In the genomic region with DNA sequence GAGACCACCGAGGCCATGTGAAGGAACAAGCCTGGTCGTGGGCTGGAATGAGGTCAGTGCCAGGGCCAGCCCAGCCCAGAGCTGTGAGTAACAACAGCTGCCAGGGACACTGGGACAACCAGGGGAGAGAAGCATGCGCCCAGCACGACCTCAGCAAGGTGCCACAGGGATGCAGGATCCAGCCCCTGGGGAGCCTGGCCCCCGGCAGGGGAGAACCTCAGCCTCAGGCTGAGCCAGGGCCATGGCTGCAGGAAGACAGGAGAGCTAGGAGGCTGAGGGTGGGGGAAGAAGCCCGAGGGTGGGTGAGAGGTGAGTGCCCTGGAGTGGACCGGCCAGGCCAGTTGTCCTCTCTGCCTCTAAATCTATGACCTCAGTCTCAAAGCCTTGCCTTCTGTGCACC, we compare ENCODE assay signal across 24 cellular contexts.
A peak's percentile ranks its signal among the peaks of the same experiment; 100 is the strongest.
DNase-seq lines count a peak whose midpoint lies in the region; FAIRE-seq and TF ChIP-seq lines count a peak whose summit lies in the region.
"Had no signal": no experiment of that assay in that cellular context is flagged by ENCODE, and none has a peak within 500 bp of the region (broad histone marks: within the 10 kb centered on the region; RNA-seq: fewer than 3 reads in every experiment).

No MANE protein-coding gene starts in this region.

- WGBS in H1 (ENCODE audit: extremely low coverage in 1 of 2, insufficient coverage in 1 of 2, insufficient read length in 1 of 2, insufficient replicate concordance in 2 of 2, low coverage in 1 of 2, low lambda C conversion rate in 2 of 2, missing lambda C conversion rate in 1 of 2), 2 experiments, result 82% methylated on average over 5 of the region's 7 CpGs; no CpG with 5 or more reads in 1 of the 2 experiments

- no peak for TF ChIP-seq POLR2A in H1 (IDR thresholded peaks at IDR 0.05; ENCODE audit: control extremely low read depth in 1 of 2, low read depth in 2 of 2, low read length in 2 of 2)

- in situ Hi-C loops in brain microvascular endothelial cell (cut with HindIII; ENCODE audit: low pct_ligation_motif_present, low sequenced_read_pairs), result no loop called here

- no peak overlapping the region for H2BK20ac ChIP-seq in H1 (ENCODE audit: low read length)

- H3K27ac ChIP-seq in BLaER1, result peak overlapping the region; percentile 3; the same call in 1 of the 2 replicates
- no peak overlapping the region for H3K27ac ChIP-seq in H1 (ENCODE audit: low read depth, low read length)
- no peak overlapping the region for H3K27ac ChIP-seq in brain microvascular endothelial cell
- H3K27ac ChIP-seq: tibial artery had no signal

- H3K27me3 Mint-ChIP-seq in T-helper 2 cell treated with Interferon-gamma antibody and Interleukin-4, amounts not matched to agents 5 μg/mL and 100 μg/mL, for 36 hours (ENCODE audit: low read depth), result no peaks in the 10 kb centered on the region
- H3K27me3 Mint-ChIP-seq in activated CD4-positive, alpha-beta memory T cell treated with anti-CD3 and anti-CD28 coated beads, Interleukin-2, amount 10 ng/mL, durations not matched to agents 7 days and 5 days, result no peaks in the 10 kb centered on the region
- H3K27me3 Mint-ChIP-seq: stimulated activated memory B cell treated with anti-CD40 and anti-IgM and Interleukin-4, amounts not matched to agents 10 μg/mL and 1 μg/mL and 100 μg/mL, for 72 hours had no signal

- H2AFZ ChIP-seq in H1 (ENCODE audit: low read length), result no peak overlapping the region

- H3K79me1 ChIP-seq in H1 (ENCODE audit: low read depth, low read length), result peaks cover 13% of the 10 kb centered on the region

- TF ChIP-seq EP300 in H1 (IDR thresholded peaks at IDR 0.05; ENCODE audit: borderline replicate concordance in 1 of 2, low read depth in 2 of 2, low read length in 2 of 2), result no peak

- peak overlapping the region; percentile 6 for H3K4me3 Mint-ChIP-seq in T-helper 2 cell treated with Interferon-gamma antibody and Interleukin-4, amounts not matched to agents 5 μg/mL and 100 μg/mL, for 36 hours
- H3K4me3 Mint-ChIP-seq in activated CD4-positive, alpha-beta memory T cell treated with anti-CD3 and anti-CD28 coated beads, Interleukin-2, amount 10 ng/mL, durations not matched to agents 7 days and 5 days, result no peak overlapping the region
- H3K4me3 Mint-ChIP-seq: stimulated activated memory B cell treated with anti-CD40 and anti-IgM and Interleukin-4, amounts not matched to agents 10 μg/mL and 1 μg/mL and 100 μg/mL, for 72 hours had no signal

- H2AK5ac ChIP-seq in H1 (ENCODE audit: low read depth, low read length), result no peak overlapping the region

- no peak overlapping the region for H2BK120ac ChIP-seq in H1 (replicated peaks; ENCODE audit: low read depth, low read length)

- peak overlapping the region; percentile 71; the same call in 1 of the 2 replicates for H2BK5ac ChIP-seq in H1 (ENCODE audit: low read depth, low read length)

- no peak overlapping the region for H3K14ac ChIP-seq in H1 (ENCODE audit: insufficient read length)

- H3K4me1 ChIP-seq in BLaER1, result peaks cover 63% of the 10 kb centered on the region
- H3K4me1 ChIP-seq in H1 (replicated peaks in 1 of 4; ENCODE audit: control insufficient read depth in 3 of 4, insufficient read depth in 4 of 4, low read length in 3 of 4), result peaks cover 0 to 10% (median 0%) of the 10 kb centered on the region in 4 experiments; a peak in 2 of 7 replicates

- no peak for TF ChIP-seq CTCF in H1 (IDR thresholded peaks at IDR 0.05; ENCODE audit: control extremely low read depth in 1 of 3, insufficient read depth in 1 of 3, low read depth in 1 of 3, low read length in 3 of 3)
- no peak for TF ChIP-seq CTCF in brain microvascular endothelial cell (IDR thresholded peaks at IDR 0.05; ENCODE audit: low read depth, low read length, missing control alignments)

- H3K4me3 ChIP-seq in BLaER1 (no peak overlapping the region), H1 (ENCODE audit: extremely low read depth in 1 of 4, insufficient read depth in 2 of 4, low read depth in 3 of 4, low read length in 4 of 4) (no peak overlapping the region), brain microvascular endothelial cell (ENCODE audit: low read depth, low read length) (no peak overlapping the region)
- H3K4me3 ChIP-seq: tibial artery had no signal

- H3K9ac ChIP-seq in BLaER1 (no peak overlapping the region), H1 (replicated peaks in 1 of 4; ENCODE audit: extremely low read depth in 1 of 4, low read depth in 3 of 4, low read length in 3 of 4) (no peak overlapping the region)

- POLR2A ChIA-PET in activated CD4-positive, alpha-beta memory T cell treated with anti-CD3 and anti-CD28 coated beads, Interleukin-2, amount 10 ng/mL, durations not matched to agents 7 days and 5 days (lab: Charles Lee), result interaction anchor here (0.9 to 2.0 kb wide), 7 partner anchors 9 to 51 kb away, joined by 3 to 6 read pairs (median 4); no protein-coding TSS in a partner anchor
- POLR2A ChIA-PET in H1 (lab: Charles Lee; ENCODE audit: partially characterized antibody), result interaction anchor here (1.7 kb wide), 1 partner anchor 15 kb away, joined by 4 read pairs; no protein-coding TSS in a partner anchor

- no peak overlapping the region for H4K5ac ChIP-seq in H1 (ENCODE audit: insufficient read length, low read depth, low read length)

- H3K36me3 ChIP-seq in BLaER1, result peaks cover 22% of the 10 kb centered on the region
- H3K36me3 ChIP-seq in H1 (ENCODE audit: control insufficient read depth in 2 of 4, insufficient read depth in 4 of 4, low read length in 3 of 4), result no peaks in the 10 kb centered on the region
- H3K36me3 ChIP-seq in brain microvascular endothelial cell (replicated peaks), result no peaks in the 10 kb centered on the region
- H3K36me3 ChIP-seq: tibial artery had no signal

- H3K18ac ChIP-seq in H1 (ENCODE audit: extremely low read depth, low read length), result no peak overlapping the region

- H3K79me2 ChIP-seq in H1 (ENCODE audit: control insufficient read depth in 1 of 2, insufficient read depth in 2 of 2, low read length in 2 of 2), result peaks cover 0 to 14% of the 10 kb centered on the region in 2 experiments; a peak in 2 of 4 replicates

- no peak overlapping the region for H2BK12ac ChIP-seq in H1 (ENCODE audit: low read depth, low read length)

- H3K23ac ChIP-seq in H1 (ENCODE audit: insufficient read length), result no peak overlapping the region

- no peak for DNase-seq in T-helper 2 cell treated with Interferon-gamma antibody and Interleukin-4, amounts not matched to agents 5 μg/mL and 100 μg/mL, for 36 hours (ENCODE audit: low spot score)
- DNase-seq in T-helper 2 cell (no peak), H1 (ENCODE audit: low read depth in 1 of 2, low spot score in 2 of 2) (no peak), brain microvascular endothelial cell (no peak), NCI-H526 (lab: John Stamatoyannopoulos, UW) (no peak), NCI-H2081 treated with DMSO at 0.1 percent for 48 hours (lab: John Stamatoyannopoulos, UW) (no peak)
- no peak for DNase-seq in activated CD4-positive, alpha-beta memory T cell treated with anti-CD3 and anti-CD28 coated beads, Interleukin-2, amount 10 ng/mL, durations not matched to agents 7 days and 5 days
- DNase-seq: 8988T; AML-193; amniotic stem cell; Calu3; cortex of kidney; mammary epithelial cell; NCI-H1048; NCI-H1930; NCI-H226; NCI-H774; nucleus accumbens; small intestine; stimulated activated CD4-positive, alpha-beta T cell treated with anti-CD3 and anti-CD28 coated beads, Interleukin-2, amount 100 ng/mL, for 24 hours; tibial artery had no signal

- H3K27ac Mint-ChIP-seq in T-helper 2 cell treated with Interferon-gamma antibody and Interleukin-4, amounts not matched to agents 5 μg/mL and 100 μg/mL, for 36 hours, result peak overlapping the region; percentile 63
- H3K27ac Mint-ChIP-seq in activated CD4-positive, alpha-beta memory T cell treated with anti-CD3 and anti-CD28 coated beads, Interleukin-2, amount 10 ng/mL, durations not matched to agents 7 days and 5 days, result peak overlapping the region; percentile 76
- H3K27ac Mint-ChIP-seq: stimulated activated memory B cell treated with anti-CD40 and anti-IgM and Interleukin-4, amounts not matched to agents 10 μg/mL and 1 μg/mL and 100 μg/mL, for 72 hours had no signal

- no peak overlapping the region for H3K4ac ChIP-seq in H1 (replicated peaks; ENCODE audit: insufficient read length, low read depth, low read length)

- H3K23me2 ChIP-seq in H1 (ENCODE audit: low read depth, low read length), result no peaks in the 10 kb centered on the region

- H4K20me1 ChIP-seq in BLaER1, result peaks cover 100% of the 10 kb centered on the region
- H4K20me1 ChIP-seq in H1 (replicated peaks in 1 of 2; ENCODE audit: control insufficient read depth in 1 of 2, insufficient read depth in 2 of 2, low read length in 2 of 2), result peaks cover 0 to 3% of the 10 kb centered on the region in 2 experiments

- no peak overlapping the region for H4K8ac ChIP-seq in H1 (ENCODE audit: extremely low read depth, insufficient read depth, low read length)

- H3K4me2 ChIP-seq in BLaER1, result peak overlapping the region; percentile 65
- H3K4me2 ChIP-seq in H1 (ENCODE audit: insufficient read depth in 1 of 2, low read depth in 2 of 2, low read length in 2 of 2), result no peak overlapping the region

- peaks cover 50% of the 10 kb centered on the region for H3K36me3 Mint-ChIP-seq in T-helper 2 cell treated with Interferon-gamma antibody and Interleukin-4, amounts not matched to agents 5 μg/mL and 100 μg/mL, for 36 hours (ENCODE audit: low read depth)
- peaks cover 61% of the 10 kb centered on the region for H3K36me3 Mint-ChIP-seq in activated CD4-positive, alpha-beta memory T cell treated with anti-CD3 and anti-CD28 coated beads, Interleukin-2, amount 10 ng/mL, durations not matched to agents 7 days and 5 days (ENCODE audit: low read depth)
- H3K36me3 Mint-ChIP-seq: stimulated activated memory B cell treated with anti-CD40 and anti-IgM and Interleukin-4, amounts not matched to agents 10 μg/mL and 1 μg/mL and 100 μg/mL, for 72 hours had no signal

- H3K9me3 Mint-ChIP-seq in T-helper 2 cell treated with Interferon-gamma antibody and Interleukin-4, amounts not matched to agents 5 μg/mL and 100 μg/mL, for 36 hours, result no peaks in the 10 kb centered on the region
- no peaks in the 10 kb centered on the region for H3K9me3 Mint-ChIP-seq in activated CD4-positive, alpha-beta memory T cell treated with anti-CD3 and anti-CD28 coated beads, Interleukin-2, amount 10 ng/mL, durations not matched to agents 7 days and 5 days
- H3K9me3 Mint-ChIP-seq: stimulated activated memory B cell treated with anti-CD40 and anti-IgM and Interleukin-4, amounts not matched to agents 10 μg/mL and 1 μg/mL and 100 μg/mL, for 72 hours had no signal

- peaks cover 90% of the 10 kb centered on the region for H3K4me1 Mint-ChIP-seq in T-helper 2 cell treated with Interferon-gamma antibody and Interleukin-4, amounts not matched to agents 5 μg/mL and 100 μg/mL, for 36 hours (ENCODE audit: low read depth)
- H3K4me1 Mint-ChIP-seq in activated CD4-positive, alpha-beta memory T cell treated with anti-CD3 and anti-CD28 coated beads, Interleukin-2, amount 10 ng/mL, durations not matched to agents 7 days and 5 days, result peaks cover 99% of the 10 kb centered on the region
- H3K4me1 Mint-ChIP-seq: stimulated activated memory B cell treated with anti-CD40 and anti-IgM and Interleukin-4, amounts not matched to agents 10 μg/mL and 1 μg/mL and 100 μg/mL, for 72 hours had no signal

- no peak overlapping the region for H2BK15ac ChIP-seq in H1 (ENCODE audit: low read length)

- CTCF ChIA-PET in activated CD4-positive, alpha-beta memory T cell treated with anti-CD3 and anti-CD28 coated beads, Interleukin-2, amount 10 ng/mL, durations not matched to agents 7 days and 5 days (lab: Charles Lee), result interaction anchor here (1.1 to 1.7 kb wide), 3 partner anchors 8 to 21 kb away, joined by 3 to 5 read pairs (median 3); no protein-coding TSS in a partner anchor
- CTCF ChIA-PET in H1 (lab: Charles Lee; ENCODE audit: partially characterized antibody), result interaction anchor here (0.7 to 2.8 kb wide), 6 partner anchors 12 to 65 kb away, joined by 3 to 11 read pairs (median 3); no protein-coding TSS in a partner anchor

- H3K27me3 ChIP-seq in BLaER1 (no peaks in the 10 kb centered on the region), H1 (replicated peaks in 1 of 4; ENCODE audit: control insufficient read depth in 3 of 4, extremely low read depth in 1 of 4, insufficient read depth in 3 of 4, low read length in 3 of 4) (no peaks in the 10 kb centered on the region), brain microvascular endothelial cell (replicated peaks) (no peaks in the 10 kb centered on the region)

- H3K9me3 ChIP-seq in BLaER1 (no peaks in the 10 kb centered on the region), H1 (ENCODE audit: insufficient read depth in 2 of 2, low read depth in 1 of 2, low read length in 1 of 2) (no peaks in the 10 kb centered on the region)
- H3K9me3 ChIP-seq: tibial artery had no signal

- no peak overlapping the region for H4K91ac ChIP-seq in H1 (replicated peaks; ENCODE audit: insufficient read length, low read length)

- FAIRE-seq in H1 (lab: Jason Lieb, UNC), result no peak
- FAIRE-seq: GM12891, small intestine had no signal

- no peak overlapping the region for H3K56ac ChIP-seq in H1 (replicated peaks; ENCODE audit: insufficient read length, low read depth, low read length)

- TF ChIP-seq RAD21 in H1 (IDR thresholded peaks at IDR 0.05 in 1 of 2, conservative IDR thresholded peaks at IDR 0.05 in 1 of 2; ENCODE audit: low read depth in 2 of 2, low read length in 2 of 2), result no peak
